1 cellular context compared by ENCODE assay signal in the genomic region with DNA sequence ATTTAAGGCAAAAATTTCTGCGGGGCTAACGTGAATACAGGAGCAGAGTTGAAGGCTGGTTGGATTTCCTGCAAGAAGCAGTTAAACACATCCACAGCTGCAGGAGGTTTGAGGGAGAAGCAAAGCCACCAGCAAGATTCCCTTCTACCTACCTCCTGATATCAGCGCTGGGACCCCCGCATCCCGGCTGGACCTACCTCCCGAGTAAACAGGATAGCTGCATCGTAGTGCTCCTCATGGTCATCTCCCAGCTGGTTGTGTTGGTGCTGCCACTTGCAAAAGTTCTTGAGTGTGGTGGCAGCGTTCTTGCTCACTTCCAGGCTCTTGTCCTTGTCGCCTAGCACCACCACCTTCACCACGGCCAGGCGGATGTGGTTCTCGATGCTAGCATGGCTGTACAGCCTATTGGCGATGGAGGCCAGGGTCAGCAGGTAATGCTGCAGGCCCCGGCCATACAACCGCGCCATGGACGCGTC.
TF ChIP-seq lines count a peak whose summit lies in the region.

No MANE protein-coding gene starts in this region.

TF ChIP-seq in HEK293, 187 proteins besides CTCF, POLR2A, EP300 and RAD21 (continued from another document):
- TF ChIP-seq, protein P1, sequence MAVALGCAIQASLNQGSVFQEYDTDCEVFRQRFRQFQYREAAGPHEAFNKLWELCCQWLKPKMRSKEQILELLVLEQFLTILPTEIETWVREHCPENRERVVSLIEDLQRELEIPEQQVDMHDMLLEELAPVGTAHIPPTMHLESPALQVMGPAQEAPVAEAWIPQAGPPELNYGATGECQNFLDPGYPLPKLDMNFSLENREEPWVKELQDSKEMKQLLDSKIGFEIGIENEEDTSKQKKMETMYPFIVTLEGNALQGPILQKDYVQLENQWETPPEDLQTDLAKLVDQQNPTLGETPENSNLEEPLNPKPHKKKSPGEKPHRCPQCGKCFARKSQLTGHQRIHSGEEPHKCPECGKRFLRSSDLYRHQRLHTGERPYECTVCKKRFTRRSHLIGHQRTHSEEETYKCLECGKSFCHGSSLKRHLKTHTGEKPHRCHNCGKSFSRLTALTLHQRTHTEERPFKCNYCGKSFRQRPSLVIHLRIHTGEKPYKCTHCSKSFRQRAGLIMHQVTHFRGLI (tag by site-specific recombination; IDR thresholded peaks at IDR 0.05), result no peak
- TF ChIP-seq ZNF544 (tag by site-specific recombination; IDR thresholded peaks at IDR 0.05), result no peak
- TF ChIP-seq ZNF747 (tag by site-specific recombination; IDR thresholded peaks at IDR 0.05), result no peak
- no peak for TF ChIP-seq ZIC2 (tag by site-specific recombination; IDR thresholded peaks at IDR 0.05)
- no peak for TF ChIP-seq ZNF324 (tag by site-specific recombination; IDR thresholded peaks at IDR 0.05)
- no peak for TF ChIP-seq ZNF114 (tag by site-specific recombination; IDR thresholded peaks at IDR 0.05)
- no peak for TF ChIP-seq ZNF248 (tag by site-specific recombination; IDR thresholded peaks at IDR 0.05)
- TF ChIP-seq ZNF624 (tag by site-specific recombination; IDR thresholded peaks at IDR 0.05), result no peak
- no peak for TF ChIP-seq KLF7 (tag by site-specific recombination; IDR thresholded peaks at IDR 0.05; ENCODE audit: borderline replicate concordance)
- TF ChIP-seq ZNF132 (tag by site-specific recombination; IDR thresholded peaks at IDR 0.05; ENCODE audit: borderline replicate concordance), result no peak
- no peak for TF ChIP-seq ZBTB17 (tag by site-specific recombination; IDR thresholded peaks at IDR 0.05)
- TF ChIP-seq OSR2 (tag by site-specific recombination; IDR thresholded peaks at IDR 0.05), result no peak
